14 cellular contexts compared by ENCODE assay signal in the genomic region with DNA sequence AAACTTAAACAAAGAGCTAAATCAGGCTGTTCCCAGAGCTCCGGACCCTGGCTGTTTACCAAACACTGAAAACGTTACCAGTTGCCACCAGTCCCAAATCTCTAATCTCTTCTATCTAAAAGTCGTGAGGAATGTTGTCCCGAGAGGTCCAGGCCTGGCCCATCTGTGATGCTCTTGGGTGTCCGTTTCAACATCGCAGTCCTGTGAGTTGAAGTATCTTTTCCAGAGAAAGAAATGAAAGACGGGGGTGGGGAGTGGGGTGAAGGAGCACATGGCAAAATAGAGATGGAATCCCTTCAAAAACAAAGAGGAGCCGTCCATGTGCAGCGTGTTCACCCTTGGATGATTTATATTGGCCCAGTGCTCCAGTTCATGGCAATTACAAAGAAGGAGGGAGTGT.
DNase-seq lines count a peak whose midpoint lies in the region; TF ChIP-seq lines count a peak whose summit lies in the region.
"Had no signal": no experiment of that assay in that cellular context is flagged by ENCODE, and none has a peak within 500 bp of the region (broad histone marks: within the 10 kb centered on the region; RNA-seq: fewer than 3 reads in every experiment).

No MANE protein-coding gene starts in this region.

- H3K9me3 Mint-ChIP-seq in HFFc6 = peaks cover 3% of the 10 kb centered on the region; the same call in 1 of the 2 replicates
- H3K9me3 Mint-ChIP-seq: CD4-positive, alpha-beta memory T cell; natural killer cell; stimulated activated effector memory CD8-positive, alpha-beta T cell treated with anti-CD3 and anti-CD28 coated beads, Interleukin-12 subunit alpha, Interleukin-12 subunit beta, amount 100 ng/mL, for 72 hours; WTC11 had no signal

- no peaks in the 10 kb centered on the region for H3K36me3 ChIP-seq in duodenal mucosa (ENCODE audit: control insufficient read depth in 1 of 2, insufficient read depth in 2 of 2, low read length in 2 of 2)
- no peaks in the 10 kb centered on the region for H3K36me3 ChIP-seq in mucosa of rectum (ENCODE audit: control insufficient read depth in 2 of 2, insufficient read depth in 2 of 2, low read length in 2 of 2)
- H3K36me3 ChIP-seq in subcutaneous abdominal adipose tissue (ENCODE audit: control insufficient read depth in 5 of 5, insufficient read depth in 5 of 5, low read length in 5 of 5) = no peaks in the 10 kb centered on the region
- H3K36me3 ChIP-seq: SJCRH30 had no signal

- H3K9me3 ChIP-seq in duodenal mucosa (ENCODE audit: control insufficient read depth in 1 of 2, low read length in 2 of 2) (no peaks in the 10 kb centered on the region), mucosa of rectum (ENCODE audit: control insufficient read depth in 2 of 2, low read length in 2 of 2) (no peaks in the 10 kb centered on the region), subcutaneous abdominal adipose tissue (ENCODE audit: control insufficient read depth in 5 of 5, low read length in 5 of 5) (no peaks in the 10 kb centered on the region)
- H3K9me3 ChIP-seq: SJCRH30 had no signal

- H3K4me1 ChIP-seq in duodenal mucosa (ENCODE audit: control insufficient read depth in 1 of 2, insufficient read depth in 2 of 2, low read length in 2 of 2) = peaks cover 69 to 89% of the 10 kb centered on the region in 2 donors
- peaks cover 75 to 79% of the 10 kb centered on the region in 2 donors for H3K4me1 ChIP-seq in mucosa of rectum (ENCODE audit: control insufficient read depth in 2 of 2, insufficient read depth in 2 of 2, low read length in 2 of 2)
- H3K4me1 ChIP-seq in subcutaneous abdominal adipose tissue (ENCODE audit: control insufficient read depth in 5 of 5, insufficient read depth in 5 of 5, low read length in 5 of 5) = peaks cover 9 to 59% (median 51%) of the 10 kb centered on the region in 5 donors

- H3K4me3 ChIP-seq in duodenal mucosa (ENCODE audit: low read depth in 1 of 2, low read length in 2 of 2) = no peak overlapping the region
- no peak overlapping the region for H3K4me3 ChIP-seq in mucosa of rectum (ENCODE audit: low read length in 2 of 2)
- peak overlapping the region in 1 of 5 donors; percentile 44 for H3K4me3 ChIP-seq in subcutaneous abdominal adipose tissue (ENCODE audit: low read depth in 1 of 5, low read length in 5 of 5)
- H3K4me3 ChIP-seq: SJCRH30 had no signal

- H3K36me3 Mint-ChIP-seq in HFFc6 (ENCODE audit: low read depth) = no peaks in the 10 kb centered on the region
- H3K36me3 Mint-ChIP-seq: CD4-positive, alpha-beta memory T cell; natural killer cell; stimulated activated effector memory CD8-positive, alpha-beta T cell treated with anti-CD3 and anti-CD28 coated beads, Interleukin-12 subunit alpha, Interleukin-12 subunit beta, amount 100 ng/mL, for 72 hours; WTC11 had no signal

- no peak for TF ChIP-seq CTCF in HFFc6 (IDR thresholded peaks at IDR 0.05)

- DNase-seq in HFFc6 (no peak), SIG-M5 (lab: John Stamatoyannopoulos, UW) (no peak), NK-92 (lab: John Stamatoyannopoulos, UW; ENCODE audit: unreplicated experiment) (no peak), NCI-H1930 (lab: John Stamatoyannopoulos, UW) (no peak)
- DNase-seq in activated CD4-positive, alpha-beta T cell treated with anti-CD3 and anti-CD28 coated beads, Interleukin-2, amount 50 U/mL, for 1 hour = no peak
- DNase-seq: activated T-cell treated with anti-CD3 and anti-CD28 coated beads, Interleukin-2, amount 50 U/mL, for 1 hour; CD4-positive, alpha-beta memory T cell; natural killer cell had no signal

- H3K27ac ChIP-seq in duodenal mucosa (ENCODE audit: low read depth, low read length) (peak overlapping the region; percentile 42), mucosa of rectum (ENCODE audit: low read depth in 2 of 2, low read length in 2 of 2) (peak overlapping the region; percentile 85 to 96), subcutaneous abdominal adipose tissue (ENCODE audit: low read depth, low read length) (peak overlapping the region; percentile 90)
- H3K27ac ChIP-seq: SJCRH30 had no signal

- H3K9ac ChIP-seq in duodenal mucosa (ENCODE audit: low read depth in 1 of 2, low read length in 2 of 2) (peak overlapping the region; percentile 15 to 50), mucosa of rectum (ENCODE audit: low read depth in 1 of 2, low read length in 2 of 2) (peak overlapping the region; percentile 50 to 56), subcutaneous abdominal adipose tissue (ENCODE audit: low read length in 5 of 5) (peak overlapping the region in 2 of 5 donors; percentile 27 to 57)

- peak overlapping the region; percentile 82 for H3K27ac Mint-ChIP-seq in HFFc6
- H3K27ac Mint-ChIP-seq: CD4-positive, alpha-beta memory T cell; natural killer cell; stimulated activated effector memory CD8-positive, alpha-beta T cell treated with anti-CD3 and anti-CD28 coated beads, Interleukin-12 subunit alpha, Interleukin-12 subunit beta, amount 100 ng/mL, for 72 hours; WTC11 had no signal

- H3K27me3 Mint-ChIP-seq in HFFc6 (ENCODE audit: insufficient read depth) = peaks cover 3% of the 10 kb centered on the region

- H3K4me3 Mint-ChIP-seq in HFFc6 = peak overlapping the region; percentile 66
- H3K4me3 Mint-ChIP-seq: CD4-positive, alpha-beta memory T cell; natural killer cell; stimulated activated effector memory CD8-positive, alpha-beta T cell treated with anti-CD3 and anti-CD28 coated beads, Interleukin-12 subunit alpha, Interleukin-12 subunit beta, amount 100 ng/mL, for 72 hours; WTC11 had no signal

- H3K27me3 ChIP-seq in duodenal mucosa (ENCODE audit: control insufficient read depth in 1 of 2, insufficient read depth in 2 of 2, low read length in 2 of 2) (no peaks in the 10 kb centered on the region), mucosa of rectum (ENCODE audit: control insufficient read depth in 2 of 2, insufficient read depth in 2 of 2, low read length in 2 of 2) (no peaks in the 10 kb centered on the region), subcutaneous abdominal adipose tissue (ENCODE audit: control insufficient read depth in 5 of 5, insufficient read depth in 4 of 5, low read length in 5 of 5) (no peaks in the 10 kb centered on the region)
- H3K27me3 ChIP-seq: SJCRH30 had no signal

- H3K4me1 Mint-ChIP-seq in HFFc6 (ENCODE audit: low read depth) = peaks cover 22% of the 10 kb centered on the region
- H3K4me1 Mint-ChIP-seq: stimulated activated effector memory CD8-positive, alpha-beta T cell treated with anti-CD3 and anti-CD28 coated beads, Interleukin-12 subunit alpha, Interleukin-12 subunit beta, amount 100 ng/mL, for 72 hours had no signal
